ENCODE assay signal across 9 cellular contexts in the genomic region with DNA sequence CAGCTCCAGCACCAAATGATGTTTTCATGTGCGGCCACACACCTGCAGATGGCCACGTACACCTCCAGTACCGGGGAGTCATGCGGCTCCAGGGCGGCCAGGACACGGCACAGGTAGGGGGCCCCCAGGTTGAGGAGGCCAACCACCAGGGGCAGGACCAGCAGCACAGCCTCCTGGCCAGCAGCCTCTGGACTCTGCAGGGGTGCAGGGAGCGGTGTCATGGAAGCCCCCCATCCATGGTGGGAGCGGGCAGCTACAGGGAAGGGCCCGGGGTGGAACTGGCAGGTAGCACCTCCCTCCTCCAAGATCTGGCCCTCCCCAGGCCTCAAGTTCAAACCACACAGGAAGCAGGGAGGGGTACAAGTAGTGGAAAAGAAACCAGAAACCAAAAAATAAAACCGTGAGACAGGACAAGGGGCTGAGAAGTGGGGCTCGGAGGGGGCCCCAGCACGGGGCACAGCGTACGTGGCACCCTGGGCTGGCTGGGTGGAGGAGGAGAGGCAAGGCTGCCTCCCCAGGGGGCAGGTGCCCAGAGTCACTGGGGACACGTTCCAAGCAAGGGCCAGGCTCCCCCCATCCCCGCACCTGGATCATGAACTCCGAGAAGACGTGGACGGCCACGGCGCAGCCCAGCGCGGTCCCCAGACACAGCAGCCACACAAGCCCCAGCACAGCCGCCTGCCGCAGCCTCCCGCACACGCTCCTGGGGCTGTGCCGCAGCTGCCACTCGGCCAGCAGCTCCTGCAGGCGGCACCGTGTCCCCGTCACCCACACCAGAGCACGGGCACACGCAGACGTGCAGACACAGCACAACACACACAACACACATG. TPM values are rescaled to one million over a fixed set of nuclear protein-coding genes. Genes with fewer than 3 reads are reported as not detected.
DNase-seq lines count a peak whose midpoint lies in the region; ATAC-seq lines count a peak whose summit lies in the region.
"Had no signal": no experiment of that assay in that cellular context is flagged by ENCODE, and none has a peak within 500 bp of the region (broad histone marks: within the 10 kb centered on the region; RNA-seq: fewer than 3 reads in every experiment).

No MANE protein-coding gene starts in this region.

- H3K4me3 Mint-ChIP-seq in T-helper 17 cell: peak overlapping the region; percentile 93
- H3K4me3 Mint-ChIP-seq in central memory CD8-positive, alpha-beta T cell: peak overlapping the region; percentile 100

- peak; percentile 61 for ATAC-seq in T-helper 17 cell
- ATAC-seq in central memory CD8-positive, alpha-beta T cell (replicated peaks; ENCODE audit: extremely low read depth, poor library complexity, severe bottlenecking): peak; percentile 69
- peak; percentile 37 for ATAC-seq in stimulated activated naive CD8-positive, alpha-beta T cell treated with anti-CD3 and anti-CD28 coated beads, Interleukin-15, Interleukin-2, amounts not matched to agents 100 U/mL and 50 U/mL, for 24 hours

- no peaks in the 10 kb centered on the region for H3K9me3 Mint-ChIP-seq in central memory CD8-positive, alpha-beta T cell

- peaks cover 19% of the 10 kb centered on the region for H3K36me3 Mint-ChIP-seq in T-helper 17 cell (ENCODE audit: low read depth)
- peaks cover 87% of the 10 kb centered on the region for H3K36me3 Mint-ChIP-seq in central memory CD8-positive, alpha-beta T cell (ENCODE audit: insufficient read depth)

- DNase-seq in activated naive CD4-positive, alpha-beta T cell treated with Interleukin-2 at 50 U/mL for 16 hours: peak; percentile 46
- no peak for DNase-seq in activated naive CD4-positive, alpha-beta T cell treated with anti-CD3 and anti-CD28 coated beads, Interleukin-2, amount 50 U/mL, for 16 hours
- DNase-seq in T-helper 17 cell (no peak), NCI-H2107 (lab: John Stamatoyannopoulos, UW) (no peak), DMS114 treated with DMSO at 0.1 percent for 48 hours (lab: John Stamatoyannopoulos, UW; ENCODE audit: unreplicated experiment) (no peak), KG1 (lab: John Stamatoyannopoulos, UW) (no peak)
- peak in 1 of 2 donors; percentile 37 for DNase-seq in central memory CD8-positive, alpha-beta T cell (ENCODE audit: low spot score in 2 of 2)
- DNase-seq in stimulated activated naive CD8-positive, alpha-beta T cell treated with anti-CD3 and anti-CD28 coated beads, Interleukin-15, Interleukin-2, amounts not matched to agents 100 U/mL and 50 U/mL, for 24 hours: peak; percentile 55

- H3K27ac Mint-ChIP-seq in T-helper 17 cell: peak overlapping the region; percentile 92
- peak overlapping the region; percentile 84 for H3K27ac Mint-ChIP-seq in central memory CD8-positive, alpha-beta T cell (ENCODE audit: low read depth)

- H3K9me3 ChIP-seq in T-helper 17 cell (ENCODE audit: control insufficient read depth, low read length, poor library complexity, severe bottlenecking): no peaks in the 10 kb centered on the region

- H3K27me3 Mint-ChIP-seq in T-helper 17 cell: no peaks in the 10 kb centered on the region
- no peaks in the 10 kb centered on the region for H3K27me3 Mint-ChIP-seq in central memory CD8-positive, alpha-beta T cell

- H3K4me1 Mint-ChIP-seq in T-helper 17 cell: peaks cover 49% of the 10 kb centered on the region
- peaks cover 52% of the 10 kb centered on the region for H3K4me1 Mint-ChIP-seq in central memory CD8-positive, alpha-beta T cell

RNA-seq across cellular contexts. Expression of a gene that starts 7.4 kb away (rescaled TPM):
- total RNA-seq in T-helper 17 cell: 100 to 1,000 TPM; 609 to 822 TPM

RNA-seq across cellular contexts. Expression of a gene that starts 9.4 kb away (rescaled TPM):
- 100 to 1,000 TPM; 352 to 481 TPM for total RNA-seq in T-helper 17 cell

RNA-seq across cellular contexts. Expression of a gene that starts 25.0 kb away (rescaled TPM):
- total RNA-seq in T-helper 17 cell: not detected
- total RNA-seq: NCI-H460 had no signal

RNA-seq across cellular contexts. Expression of a gene that starts 47.2 kb away (rescaled TPM):
- 10 to 100 TPM; 49.5 to 68.1 TPM for total RNA-seq in T-helper 17 cell

Comparison
In these comparisons a context has a peak if more than half of its experiments do, and no peak if none do; other contexts are left out.
1. DNase-seq: peak in activated naive CD4-positive, alpha-beta T cell treated with Interleukin-2 at 50 U/mL for 16 hours (single experiment) and stimulated activated naive CD8-positive, alpha-beta T cell treated with anti-CD3 and anti-CD28 coated beads, Interleukin-15, Interleukin-2, amounts not matched to agents 100 U/mL and 50 U/mL, for 24 hours (single experiment); none in activated naive CD4-positive, alpha-beta T cell treated with anti-CD3 and anti-CD28 coated beads, Interleukin-2, amount 50 U/mL, for 16 hours (single experiment), T-helper 17 cell (0 of 3), NCI-H2107 (single experiment), DMS114 treated with DMSO at 0.1 percent for 48 hours (single experiment) and KG1 (single experiment).
2. Peak in every context shown above with its lines, with median percentiles within 50 percentile points of each other: ATAC-seq.